In the genomic region with DNA sequence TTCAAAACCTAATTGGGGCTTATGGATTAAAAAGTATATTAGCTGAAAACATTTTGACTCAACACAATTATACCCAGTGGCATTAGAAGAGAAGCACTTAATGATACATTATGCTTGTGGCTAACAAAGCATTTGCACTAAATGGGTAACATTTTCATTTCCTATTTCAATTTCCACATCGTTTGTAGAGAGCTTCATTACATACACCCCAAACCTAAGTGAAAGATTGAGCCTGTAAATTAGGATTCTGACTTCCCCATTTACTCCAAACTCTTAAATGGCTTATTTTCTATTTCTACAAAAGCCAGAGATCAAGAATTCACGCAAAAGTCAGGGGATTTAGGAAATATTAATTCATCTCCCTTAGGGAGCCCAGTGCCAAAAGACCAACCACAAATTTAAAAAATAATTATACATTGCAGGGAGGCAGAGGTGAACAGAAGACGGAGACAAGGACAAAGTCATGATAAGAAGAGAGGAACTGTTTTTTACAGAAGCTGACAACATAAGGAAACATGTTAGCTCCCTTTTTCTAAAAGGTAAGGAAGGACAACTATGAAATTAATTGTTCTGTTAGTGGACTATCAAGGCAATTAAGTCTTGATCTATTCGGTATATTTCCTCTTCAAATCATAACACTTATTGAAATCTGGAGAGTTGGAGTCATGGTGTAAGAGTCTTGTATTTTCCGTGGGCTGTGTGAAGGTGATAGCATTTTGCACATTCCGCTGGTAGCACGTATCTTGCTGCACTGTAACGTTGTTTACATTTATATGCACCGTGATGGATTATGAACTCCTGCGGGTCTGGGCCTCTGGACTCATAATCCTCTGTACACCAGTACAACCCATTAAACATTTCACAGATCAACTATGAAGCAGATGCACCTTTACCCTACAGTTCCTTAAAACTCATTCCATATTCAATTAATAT, we compare ENCODE assay signal across 1 cellular context.
TF ChIP-seq lines count a peak whose summit lies in the region.

No MANE protein-coding gene starts in this region.

TF ChIP-seq in HepG2, 621 proteins besides CTCF, POLR2A, EP300 and RAD21:
- TF ChIP-seq, protein P1, sequence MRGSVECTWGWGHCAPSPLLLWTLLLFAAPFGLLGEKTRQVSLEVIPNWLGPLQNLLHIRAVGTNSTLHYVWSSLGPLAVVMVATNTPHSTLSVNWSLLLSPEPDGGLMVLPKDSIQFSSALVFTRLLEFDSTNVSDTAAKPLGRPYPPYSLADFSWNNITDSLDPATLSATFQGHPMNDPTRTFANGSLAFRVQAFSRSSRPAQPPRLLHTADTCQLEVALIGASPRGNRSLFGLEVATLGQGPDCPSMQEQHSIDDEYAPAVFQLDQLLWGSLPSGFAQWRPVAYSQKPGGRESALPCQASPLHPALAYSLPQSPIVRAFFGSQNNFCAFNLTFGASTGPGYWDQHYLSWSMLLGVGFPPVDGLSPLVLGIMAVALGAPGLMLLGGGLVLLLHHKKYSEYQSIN (CRISPR knock-in tag; IDR thresholded peaks at IDR 0.05; ENCODE audit: borderline replicate concordance): no peak
- TF ChIP-seq TEAD3 (CRISPR knock-in tag; optimal IDR thresholded peaks at IDR 0.05; ENCODE audit: borderline replicate concordance) (peak; percentile 56), HNF4A (CRISPR knock-in tag; IDR thresholded peaks at IDR 0.05) (0 out of 2 replicates have a peak, but pooled peaks have one; percentile 6), ZBTB20 (CRISPR knock-in tag; IDR thresholded peaks at IDR 0.05; ENCODE audit: borderline replicate concordance, low read depth) (no peak), FOXA3 (CRISPR knock-in tag; IDR thresholded peaks at IDR 0.05) (peak; percentile 49), BRD4 (CRISPR knock-in tag; IDR thresholded peaks at IDR 0.05) (no peak), SALL1 (CRISPR knock-in tag; IDR thresholded peaks at IDR 0.05) (peak; percentile 57; the same call in 1 of the 2 replicates), FOXA1 (IDR thresholded peaks at IDR 0.05) (no peak), FOXA1 (CRISPR knock-in tag; IDR thresholded peaks at IDR 0.05) (0 out of 2 replicates have a peak, but pooled peaks have one; percentile 51), ZNF546 (CRISPR knock-in tag; conservative IDR thresholded peaks at IDR 0.05) (no peak), RNF2 (conservative IDR thresholded peaks at IDR 0.05; ENCODE audit: low read depth) (no peak)
- TF ChIP-seq, protein P2, sequence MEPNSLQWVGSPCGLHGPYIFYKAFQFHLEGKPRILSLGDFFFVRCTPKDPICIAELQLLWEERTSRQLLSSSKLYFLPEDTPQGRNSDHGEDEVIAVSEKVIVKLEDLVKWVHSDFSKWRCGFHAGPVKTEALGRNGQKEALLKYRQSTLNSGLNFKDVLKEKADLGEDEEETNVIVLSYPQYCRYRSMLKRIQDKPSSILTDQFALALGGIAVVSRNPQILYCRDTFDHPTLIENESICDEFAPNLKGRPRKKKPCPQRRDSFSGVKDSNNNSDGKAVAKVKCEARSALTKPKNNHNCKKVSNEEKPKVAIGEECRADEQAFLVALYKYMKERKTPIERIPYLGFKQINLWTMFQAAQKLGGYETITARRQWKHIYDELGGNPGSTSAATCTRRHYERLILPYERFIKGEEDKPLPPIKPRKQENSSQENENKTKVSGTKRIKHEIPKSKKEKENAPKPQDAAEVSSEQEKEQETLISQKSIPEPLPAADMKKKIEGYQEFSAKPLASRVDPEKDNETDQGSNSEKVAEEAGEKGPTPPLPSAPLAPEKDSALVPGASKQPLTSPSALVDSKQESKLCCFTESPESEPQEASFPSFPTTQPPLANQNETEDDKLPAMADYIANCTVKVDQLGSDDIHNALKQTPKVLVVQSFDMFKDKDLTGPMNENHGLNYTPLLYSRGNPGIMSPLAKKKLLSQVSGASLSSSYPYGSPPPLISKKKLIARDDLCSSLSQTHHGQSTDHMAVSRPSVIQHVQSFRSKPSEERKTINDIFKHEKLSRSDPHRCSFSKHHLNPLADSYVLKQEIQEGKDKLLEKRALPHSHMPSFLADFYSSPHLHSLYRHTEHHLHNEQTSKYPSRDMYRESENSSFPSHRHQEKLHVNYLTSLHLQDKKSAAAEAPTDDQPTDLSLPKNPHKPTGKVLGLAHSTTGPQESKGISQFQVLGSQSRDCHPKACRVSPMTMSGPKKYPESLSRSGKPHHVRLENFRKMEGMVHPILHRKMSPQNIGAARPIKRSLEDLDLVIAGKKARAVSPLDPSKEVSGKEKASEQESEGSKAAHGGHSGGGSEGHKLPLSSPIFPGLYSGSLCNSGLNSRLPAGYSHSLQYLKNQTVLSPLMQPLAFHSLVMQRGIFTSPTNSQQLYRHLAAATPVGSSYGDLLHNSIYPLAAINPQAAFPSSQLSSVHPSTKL (CRISPR knock-in tag; IDR thresholded peaks at IDR 0.05): 0 out of 2 replicates have a peak, but pooled peaks have one; percentile 28
- TF ChIP-seq, protein P3, sequence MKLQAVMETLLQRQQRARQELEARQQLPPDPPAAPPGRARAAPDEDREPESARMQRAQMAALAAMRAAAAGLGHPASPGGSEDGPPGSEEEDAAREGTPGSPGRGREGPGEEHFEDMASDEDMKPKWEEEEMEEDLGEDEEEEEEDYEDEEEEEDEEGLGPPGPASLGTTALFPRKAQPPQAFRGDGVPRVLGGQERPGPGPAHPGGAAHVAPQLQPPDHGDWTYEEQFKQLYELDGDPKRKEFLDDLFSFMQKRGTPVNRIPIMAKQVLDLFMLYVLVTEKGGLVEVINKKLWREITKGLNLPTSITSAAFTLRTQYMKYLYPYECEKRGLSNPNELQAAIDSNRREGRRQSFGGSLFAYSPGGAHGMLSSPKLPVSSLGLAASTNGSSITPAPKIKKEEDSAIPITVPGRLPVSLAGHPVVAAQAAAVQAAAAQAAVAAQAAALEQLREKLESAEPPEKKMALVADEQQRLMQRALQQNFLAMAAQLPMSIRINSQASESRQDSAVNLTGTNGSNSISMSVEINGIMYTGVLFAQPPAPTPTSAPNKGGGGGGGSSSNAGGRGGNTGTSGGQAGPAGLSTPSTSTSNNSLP (IDR thresholded peaks at IDR 0.05; ENCODE audit: low read depth, low read length): peak; percentile 32; the same call in 1 of the 2 replicates
